Comparison of ENCODE assay signal across 8 cellular contexts in the genomic region with DNA sequence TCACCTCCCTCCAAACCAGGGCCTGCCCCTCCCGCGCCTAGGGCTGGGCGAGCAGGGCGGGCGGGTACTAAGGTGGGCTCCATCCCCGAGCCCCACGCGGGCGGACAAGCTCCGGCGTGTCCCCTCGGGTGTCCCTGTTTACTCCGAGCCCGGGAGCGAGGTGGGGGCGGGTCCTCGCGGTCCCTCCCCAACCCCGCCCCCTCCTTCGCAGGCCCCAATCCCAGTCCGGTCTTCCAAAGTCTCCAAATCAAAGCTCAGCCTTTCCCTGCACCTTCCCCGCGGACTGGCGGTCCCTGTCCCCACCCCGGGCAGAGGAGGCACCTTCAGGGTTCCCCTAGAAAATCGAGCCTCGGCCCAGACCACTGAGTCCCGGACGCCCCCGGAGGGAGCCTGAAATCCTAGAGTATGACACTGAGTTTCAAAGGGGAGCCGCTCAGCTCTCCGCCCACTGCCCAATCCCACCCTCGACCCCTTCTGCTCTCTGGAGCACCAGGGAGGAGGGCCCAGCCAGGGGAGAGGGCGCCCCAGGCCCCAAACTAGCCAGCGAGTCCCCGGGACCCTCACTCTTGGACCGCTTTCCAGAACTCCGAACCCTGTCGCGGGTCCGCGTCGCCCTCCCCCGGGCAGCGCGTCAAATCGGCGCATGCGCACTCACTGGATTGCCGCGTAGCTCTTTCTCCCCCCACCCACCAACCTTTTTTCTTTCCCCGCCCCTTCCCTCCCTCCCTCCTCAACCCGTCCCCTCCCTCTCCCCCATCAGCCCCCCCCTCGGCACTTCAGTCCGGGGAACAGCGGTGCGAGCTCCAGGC.
DNase-seq lines count a peak whose midpoint lies in the region; ATAC-seq and TF ChIP-seq lines count a peak whose summit lies in the region.

A gene (plus strand): TSS at position 774 of the 809 bp plus-strand sequence. CDS start 482 bp downstream, outside the sequence.

- no peak for TF ChIP-seq CTCF in foreskin fibroblast (IDR thresholded peaks at IDR 0.05; ENCODE audit: low read depth, low read length)
- TF ChIP-seq CTCF in nephron (IDR thresholded peaks at IDR 0.05; ENCODE audit: unreplicated experiment in 3 of 3): no peak

- H3K9ac ChIP-seq in HUES6 (ENCODE audit: low read length): peak within 1 kb of the TSS; percentile 87

- H3K4me3 ChIP-seq in HUES6 (ENCODE audit: low read depth, low read length): peak within 1 kb of the TSS; percentile 98
- peak within 1 kb of the TSS; percentile 87 to 90 for H3K4me3 ChIP-seq in foreskin fibroblast (ENCODE audit: low read depth in 1 of 2, low read length in 2 of 2)

- H3K36me3 Mint-ChIP-seq in nephron (ENCODE audit: low read depth): no peaks in the 10 kb centered on the region

- H3K9me3 Mint-ChIP-seq in nephron: no peaks in the 10 kb centered on the region

- peak within 1 kb of the TSS; percentile 70 to 100 (median 89) for H3K27ac Mint-ChIP-seq in nephron

- peak; percentile 92 for DNase-seq in D341Med (ENCODE audit: low spot score)
- DNase-seq in RPMI8226: peak; percentile 77
- DNase-seq in activated naive CD4-positive, alpha-beta T cell (lab: John Stamatoyannopoulos, UW): peak; percentile 50 to 77 (median 60)
- peak; percentile 86 to 93 for DNase-seq in foreskin fibroblast
- DNase-seq in stimulated activated naive CD4-positive, alpha-beta T cell treated with Interleukin-2 at 50 U/mL for 16 hours (lab: John Stamatoyannopoulos, UW): peak; percentile 73

- H3K27ac ChIP-seq in HUES6 (ENCODE audit: low read depth, low read length): peak within 1 kb of the TSS; percentile 87; the same call in 1 of the 2 replicates

- H3K27me3 ChIP-seq in HUES6 (ENCODE audit: control insufficient read depth, insufficient read depth, low read length): no peaks in the 10 kb centered on the region

- peaks cover 41% of the 10 kb centered on the region for H3K4me1 ChIP-seq in HUES6 (ENCODE audit: control insufficient read depth, insufficient read depth, low read length)

- 0 out of 2 replicates have a peak, but pooled peaks cover 6% of the 10 kb centered on the region for H3K9me3 ChIP-seq in HUES6 (ENCODE audit: control insufficient read depth, insufficient read depth, low read depth, low read length)

- peaks cover 4% of the 10 kb centered on the region for H3K27me3 Mint-ChIP-seq in nephron (ENCODE audit: low read depth)

- ATAC-seq in GM19351 (IDR thresholded peaks at IDR 0.05; ENCODE audit: unreplicated experiment): no peak

- H3K4me3 Mint-ChIP-seq in nephron: peak within 1 kb of the TSS; percentile 94 to 98 (median 96)

- H3K36me3 ChIP-seq in HUES6 (ENCODE audit: control insufficient read depth, insufficient read depth, low read length): no peaks in the 10 kb centered on the region

- H3K4me1 Mint-ChIP-seq in nephron: peaks cover 51% of the 10 kb centered on the region
